Comparison of ENCODE assay signal across 8 cellular contexts in the genomic region with DNA sequence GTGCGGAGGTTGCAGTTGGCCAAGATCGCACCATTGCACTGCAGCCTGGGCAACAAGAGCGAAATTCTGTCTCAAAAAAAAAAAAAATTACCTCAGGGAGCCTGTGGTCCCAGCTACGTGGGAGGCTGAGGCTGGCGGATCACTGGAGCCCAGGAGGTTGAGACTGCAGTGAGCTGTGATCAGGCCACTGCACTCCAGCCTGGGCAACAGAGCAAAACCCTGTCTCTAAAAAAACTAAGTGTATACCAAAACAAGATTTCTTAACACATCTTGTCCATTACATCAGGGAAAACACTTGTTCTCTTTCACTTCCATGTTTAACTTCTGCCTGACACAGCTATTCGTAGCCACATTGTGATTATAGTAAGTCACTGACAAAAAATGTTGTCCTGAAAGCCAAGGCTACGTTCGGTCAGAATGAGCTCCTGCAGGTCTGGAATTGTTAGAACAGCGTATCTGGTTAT. TPM values are rescaled to one million over a fixed set of nuclear protein-coding genes. Genes with fewer than 3 reads are reported as not detected.
DNase-seq lines count a peak whose midpoint lies in the region; ATAC-seq and TF ChIP-seq lines count a peak whose summit lies in the region.

No MANE protein-coding gene starts in this region.

- H3K27me3 ChIP-seq in HCT116 (ENCODE audit: insufficient read depth, low read length) = no peaks in the 10 kb centered on the region
- H3K27me3 ChIP-seq in ascending aorta = no peaks in the 10 kb centered on the region
- no peaks in the 10 kb centered on the region for H3K27me3 ChIP-seq in BE2C

- peaks cover 2% of the 10 kb centered on the region for H3K36me3 Mint-ChIP-seq in memory B cell

- no peak for TF ChIP-seq RAD21 in HCT116 (IDR thresholded peaks at IDR 0.05; ENCODE audit: low read depth)

- DNase-seq in AG08395 (ENCODE audit: low spot score) (peak; percentile 41), HCT116 (ENCODE audit: low read depth, low spot score) (no peak), ascending aorta (ENCODE audit: low spot score in 2 of 2) (peak in 1 of 2 donors; percentile 76), memory B cell (ENCODE audit: low spot score in 2 of 2) (no peak), NCI-H526 treated with DMSO at 0.1 percent for 48 hours (lab: John Stamatoyannopoulos, UW) (no peak), BE2C (no peak), left lobe of liver (ENCODE audit: low spot score) (no peak)

- TF ChIP-seq CTCF in HCT116 (IDR thresholded peaks at IDR 0.05 in 2 of 3, conservative IDR thresholded peaks at IDR 0.05 in 1 of 3; ENCODE audit: borderline replicate concordance in 1 of 3, insufficient read depth in 1 of 3, low read depth in 2 of 3, low read length in 2 of 3) (no peak), ascending aorta (IDR thresholded peaks at IDR 0.05) (no peak), BE2C (IDR thresholded peaks at IDR 0.05; ENCODE audit: low read depth, low read length) (no peak)

- no peaks in the 10 kb centered on the region for H3K9me3 ChIP-seq in HCT116 (ENCODE audit: control insufficient read depth in 1 of 2, insufficient read depth in 1 of 2, low read depth in 1 of 2, low read length in 2 of 2)
- H3K9me3 ChIP-seq in ascending aorta = no peaks in the 10 kb centered on the region
- no peaks in the 10 kb centered on the region for H3K9me3 ChIP-seq in BE2C

- H3K27me3 Mint-ChIP-seq in memory B cell = no peaks in the 10 kb centered on the region

- no peak for TF ChIP-seq POLR2A in HCT116 (IDR thresholded peaks at IDR 0.05; ENCODE audit: borderline replicate concordance, extremely low read depth, insufficient read depth, insufficient read length)

- no peaks in the 10 kb centered on the region for H4K20me1 ChIP-seq in HCT116 (ENCODE audit: insufficient read depth)

- H3K36me3 ChIP-seq in HCT116 (ENCODE audit: control insufficient read depth in 1 of 2, insufficient read depth in 2 of 2, low read length in 2 of 2) = no peaks in the 10 kb centered on the region; a peak in 1 of 4 replicates
- H3K36me3 ChIP-seq in ascending aorta = peaks cover 8 to 10% of the 10 kb centered on the region in 2 donors
- no peaks in the 10 kb centered on the region for H3K36me3 ChIP-seq in BE2C

- CTCF ChIA-PET in HCT116 (lab: Charles Lee) = interaction anchor here (1.2 to 2.9 kb wide), 3 partner anchors 9 to 66 kb away, joined by 4 to 24 read pairs (median 10); partner anchors contain the start of gene EPS8L2

- POLR2A ChIA-PET in HCT116 (lab: Charles Lee) = interaction anchor here (1.5 kb wide), 2 partner anchors 9 to 37 kb away, joined by 3 to 6 read pairs; partner anchors contain the start of gene EPS8L2

- H3K4me3 ChIP-seq in HCT116 (replicated peaks in 1 of 2; ENCODE audit: low read depth in 1 of 2, low read length in 2 of 2) (no peak overlapping the region; a peak in 1 of 4 replicates), ascending aorta (peak overlapping the region; percentile 93 to 97), BE2C (ENCODE audit: low read depth, low read length) (no peak overlapping the region)

- H3K79me2 ChIP-seq in HCT116 (ENCODE audit: insufficient read depth, low read length) = peaks cover 42% of the 10 kb centered on the region

- no peaks in the 10 kb centered on the region for H3K9me2 ChIP-seq in HCT116 (ENCODE audit: insufficient read depth)

- H3K4me2 ChIP-seq in HCT116 (ENCODE audit: low read length) = peak overlapping the region; percentile 87

- H2AFZ ChIP-seq in HCT116 (ENCODE audit: low read depth, low read length, poor library complexity, severe bottlenecking) = no peak overlapping the region

- RAD21 ChIA-PET in HCT116 (lab: Charles Lee; ENCODE audit: low non-redundant PET in 1 of 2, low total read pairs in 2 of 2, uncharacterized antibody in 2 of 2, unreplicated experiment in 2 of 2) = interaction anchor here (0.6 to 1.3 kb wide), 3 partner anchors 9 to 31 kb away, joined by 3 read pairs; partner anchors contain the start of gene EPS8L2 (in 1 of the 2)

- H3K4me1 ChIP-seq in HCT116 (ENCODE audit: control insufficient read depth in 1 of 2, insufficient read depth in 2 of 2, low read length in 2 of 2) = peaks cover 8 to 34% of the 10 kb centered on the region in 2 experiments
- peaks cover 14 to 38% of the 10 kb centered on the region in 2 donors for H3K4me1 ChIP-seq in ascending aorta
- no peaks in the 10 kb centered on the region for H3K4me1 ChIP-seq in BE2C

- H3K4me3 Mint-ChIP-seq in memory B cell = peak overlapping the region; percentile 85

- no peaks in the 10 kb centered on the region for H3K9me3 Mint-ChIP-seq in memory B cell

- H3K4me1 Mint-ChIP-seq in memory B cell = peaks cover 26% of the 10 kb centered on the region

- intact Hi-C loops in HCT116 (cut with micrococcal nuclease) (no loop called here), ascending aorta (cut with DNase I) (no loop called here)

- BruUV-seq in HCT116 (replicated peaks; lab: Mats Ljungman, UMichigan) = TSS peak; percentile 46

- ATAC-seq in HCT116 (no peak), memory B cell (ENCODE audit: low read depth) (no peak), GM18511 (IDR thresholded peaks at IDR 0.05; ENCODE audit: unreplicated experiment) (no peak), left lobe of liver (no peak)

- H3K27ac ChIP-seq in HCT116 (ENCODE audit: low read depth, low read length) = no peak overlapping the region
- peak overlapping the region; percentile 100 for H3K27ac ChIP-seq in ascending aorta

- peak overlapping the region; percentile 89 for H3K27ac Mint-ChIP-seq in memory B cell

- H3K9ac ChIP-seq in HCT116 (ENCODE audit: low read length) = no peak overlapping the region

TF ChIP-seq in HCT116, 20 proteins besides CTCF, POLR2A, EP300 and RAD21:
- TF ChIP-seq SRF (IDR thresholded peaks at IDR 0.05; ENCODE audit: low read depth) (no peak), POLR2AphosphoS5 (IDR thresholded peaks at IDR 0.05; ENCODE audit: low read depth, low read length) (no peak), EZH2 (IDR thresholded peaks at IDR 0.05) (no peak), SIN3A (IDR thresholded peaks at IDR 0.05; ENCODE audit: low read depth) (no peak), ELF1 (IDR thresholded peaks at IDR 0.05; ENCODE audit: borderline replicate concordance, low read depth) (no peak), TCF7L2 (IDR thresholded peaks at IDR 0.05; ENCODE audit: borderline replicate concordance, extremely low read depth, insufficient read depth, insufficient read length) (no peak), ZFX (IDR thresholded peaks at IDR 0.05) (no peak), CBX3 (IDR thresholded peaks at IDR 0.05; ENCODE audit: low read depth) (no peak), EZH2phosphoT487 (IDR thresholded peaks at IDR 0.05; ENCODE audit: borderline replicate concordance) (no peak), EGR1 (IDR thresholded peaks at IDR 0.05; ENCODE audit: low read depth) (no peak)
- TF ChIP-seq, protein P1, sequence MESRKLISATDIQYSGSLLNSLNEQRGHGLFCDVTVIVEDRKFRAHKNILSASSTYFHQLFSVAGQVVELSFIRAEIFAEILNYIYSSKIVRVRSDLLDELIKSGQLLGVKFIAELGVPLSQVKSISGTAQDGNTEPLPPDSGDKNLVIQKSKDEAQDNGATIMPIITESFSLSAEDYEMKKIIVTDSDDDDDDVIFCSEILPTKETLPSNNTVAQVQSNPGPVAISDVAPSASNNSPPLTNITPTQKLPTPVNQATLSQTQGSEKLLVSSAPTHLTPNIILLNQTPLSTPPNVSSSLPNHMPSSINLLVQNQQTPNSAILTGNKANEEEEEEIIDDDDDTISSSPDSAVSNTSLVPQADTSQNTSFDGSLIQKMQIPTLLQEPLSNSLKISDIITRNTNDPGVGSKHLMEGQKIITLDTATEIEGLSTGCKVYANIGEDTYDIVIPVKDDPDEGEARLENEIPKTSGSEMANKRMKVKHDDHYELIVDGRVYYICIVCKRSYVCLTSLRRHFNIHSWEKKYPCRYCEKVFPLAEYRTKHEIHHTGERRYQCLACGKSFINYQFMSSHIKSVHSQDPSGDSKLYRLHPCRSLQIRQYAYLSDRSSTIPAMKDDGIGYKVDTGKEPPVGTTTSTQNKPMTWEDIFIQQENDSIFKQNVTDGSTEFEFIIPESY (IDR thresholded peaks at IDR 0.05; ENCODE audit: extremely low read depth, insufficient replicate concordance, low read length) = no peak
- TF ChIP-seq, protein P2, sequence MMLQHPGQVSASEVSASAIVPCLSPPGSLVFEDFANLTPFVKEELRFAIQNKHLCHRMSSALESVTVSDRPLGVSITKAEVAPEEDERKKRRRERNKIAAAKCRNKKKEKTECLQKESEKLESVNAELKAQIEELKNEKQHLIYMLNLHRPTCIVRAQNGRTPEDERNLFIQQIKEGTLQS (IDR thresholded peaks at IDR 0.05) = no peak

RNA-seq across cellular contexts. Expression of gene TMEM80, which starts 1.4 kb away (rescaled TPM):
- total RNA-seq in HCT116 (2021; ENCODE audit: unreplicated experiment) = 18.4 TPM
- 14.2 and 14.8 TPM in 2 replicates for polyA plus RNA-seq in HCT116 (2012)
- 1.3 TPM for total RNA-seq in ascending aorta
- 11.7 TPM for polyA plus RNA-seq in BE2C (2012; ENCODE audit: insufficient read depth, insufficient read length, low read depth)
- 16.8 TPM for total RNA-seq in left lobe of liver

RNA-seq across cellular contexts. Expression of gene DEAF1, which starts 2.0 kb away (rescaled TPM):
- total RNA-seq in HCT116 (2021; ENCODE audit: unreplicated experiment) (33.9 TPM), ascending aorta (60.5 TPM), left lobe of liver (14.8 TPM)
- 29.3 and 33.1 TPM in 2 replicates for polyA plus RNA-seq in HCT116 (2012)
- polyA plus RNA-seq in BE2C (2012; ENCODE audit: insufficient read depth, insufficient read length, low read depth) = 37.2 TPM

RNA-seq across cellular contexts. Expression of gene EPS8L2, which starts 9.0 kb away (rescaled TPM):
- 157 TPM for total RNA-seq in HCT116 (2021; ENCODE audit: unreplicated experiment)
- polyA plus RNA-seq in HCT116 (2012) = 149 and 211 TPM in 2 replicates
- total RNA-seq in ascending aorta = 76.7 TPM
- 1.1 TPM for polyA plus RNA-seq in BE2C (2012; ENCODE audit: insufficient read depth, insufficient read length, low read depth)
- total RNA-seq in left lobe of liver = 190 TPM

RNA-seq across cellular contexts. Expression of gene TALDO1, which starts 50.2 kb away (rescaled TPM):
- total RNA-seq in HCT116 (2021; ENCODE audit: unreplicated experiment) = 242 TPM
- 186 and 202 TPM in 2 replicates for polyA plus RNA-seq in HCT116 (2012)
- 245 TPM for total RNA-seq in ascending aorta
- polyA plus RNA-seq in BE2C (2012; ENCODE audit: insufficient read depth, insufficient read length, low read depth) = 216 TPM
- total RNA-seq in left lobe of liver = 147 TPM

RNA-seq across cellular contexts. Expression of gene DRD4, which starts 60.0 kb away (rescaled TPM):
- total RNA-seq in HCT116 (2021; ENCODE audit: unreplicated experiment) (2.4 TPM), ascending aorta (not detected), left lobe of liver (0.68 TPM)
- 0.95 and 2.2 TPM in 2 replicates for polyA plus RNA-seq in HCT116 (2012)
- polyA plus RNA-seq in BE2C (2012; ENCODE audit: insufficient read depth, insufficient read length, low read depth) = 1.9 TPM

Comparison
In these comparisons a context has a peak if more than half of its experiments do, and no peak if none do; other contexts are left out.
1. H3K4me3 ChIP-seq: peak in ascending aorta (2 of 2); none in HCT116 (0 of 2) and BE2C (single experiment).